8 cellular contexts compared by ENCODE assay signal in the genomic region with DNA sequence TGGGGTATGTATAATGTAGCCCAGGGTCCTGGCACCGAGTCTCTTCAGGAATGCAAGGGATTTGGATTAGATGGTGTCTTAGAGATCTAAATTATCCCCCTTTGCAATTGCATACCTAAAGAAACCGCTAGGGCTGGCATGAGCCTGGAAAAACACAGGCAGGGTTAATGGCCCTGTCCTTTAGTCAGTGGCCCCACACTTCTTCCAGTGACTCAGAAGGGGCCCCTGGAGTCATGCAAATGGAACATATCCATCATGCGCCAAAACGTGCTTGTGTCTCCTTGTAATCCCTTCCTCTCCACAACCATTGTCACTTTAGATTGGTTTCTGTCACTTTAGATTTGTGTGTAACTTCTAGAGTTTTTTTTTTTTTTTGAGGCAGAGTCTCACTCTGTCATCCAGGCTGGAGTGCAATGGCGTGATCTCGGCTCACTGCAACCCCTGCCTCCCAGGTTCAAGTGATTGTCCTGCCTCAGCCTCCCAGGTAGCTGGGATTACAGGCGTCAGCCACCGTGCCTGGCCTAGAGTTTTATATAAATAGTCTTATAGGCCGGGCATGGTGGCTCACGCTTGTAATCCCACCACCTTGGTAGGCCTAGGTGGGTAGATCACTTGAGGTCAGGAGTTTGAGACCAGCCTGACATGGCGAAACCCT. TPM values are rescaled to one million over a fixed set of nuclear protein-coding genes. Genes with fewer than 3 reads are reported as not detected.
DNase-seq lines count a peak whose midpoint lies in the region; ATAC-seq, FAIRE-seq and TF ChIP-seq lines count a peak whose summit lies in the region.

No MANE protein-coding gene starts in this region.

- peak; percentile 54 for DNase-seq in ACHN
- DNase-seq in NCI-H2227 treated with DMSO at 0.1 percent for 48 hours (lab: John Stamatoyannopoulos, UW) = peak; percentile 3
- DNase-seq in mesothelial cell of epicardium (ENCODE audit: low spot score in 2 of 2, unreplicated experiment in 2 of 2) = no peak
- DNase-seq in testis = no peak
- no peak for DNase-seq in hypothalamus (lab: John Stamatoyannopoulos, UW)
- DNase-seq in GM12892 (ENCODE audit: insufficient read length) = no peak

- no peaks in the 10 kb centered on the region for H3K27me3 ChIP-seq in testis

- ATAC-seq in GM19455 (IDR thresholded peaks at IDR 0.05; ENCODE audit: unreplicated experiment) = peak; percentile 17

- intact Hi-C loops in testis (cut with DNase I; ENCODE audit: low total_unique reads) = no loop called here

- H3K27me3 Mint-ChIP-seq in brain (peaks cover 22% of the 10 kb centered on the region), mesothelial cell of epicardium (ENCODE audit: low read depth) (no peaks in the 10 kb centered on the region)

- peaks cover 20% of the 10 kb centered on the region for H3K4me1 Mint-ChIP-seq in brain
- peaks cover 12% of the 10 kb centered on the region for H3K4me1 Mint-ChIP-seq in mesothelial cell of epicardium

- TF ChIP-seq CTCF in brain (conservative IDR thresholded peaks at IDR 0.05) (no peak), mesothelial cell of epicardium (IDR thresholded peaks at IDR 0.05; ENCODE audit: unreplicated experiment) (no peak), testis (IDR thresholded peaks at IDR 0.05) (no peak)

- no peaks in the 10 kb centered on the region for H3K9me3 ChIP-seq in testis

- TF ChIP-seq POLR2A in testis (IDR thresholded peaks at IDR 0.05) (no peak), GM12892 (IDR thresholded peaks at IDR 0.05; ENCODE audit: low read depth, low read length) (no peak)

- H3K27ac Mint-ChIP-seq in brain (peak overlapping the region in 4 of 5 experiments; percentile 13 to 95 (median 89)), mesothelial cell of epicardium (peak overlapping the region; percentile 99)

- no peaks in the 10 kb centered on the region for H3K36me3 Mint-ChIP-seq in brain
- no peaks in the 10 kb centered on the region for H3K36me3 Mint-ChIP-seq in mesothelial cell of epicardium

- H3K4me3 ChIP-seq in testis = peak overlapping the region; percentile 56 to 88

- H3K36me3 ChIP-seq in testis (ENCODE audit: low read depth, missing control alignments) = no peaks in the 10 kb centered on the region

- FAIRE-seq in GM12892 (lab: Jason Lieb, UNC) = no peak

- H3K27ac ChIP-seq in testis = peak overlapping the region; percentile 51 to 72

- H3K4me3 Mint-ChIP-seq in brain (peak overlapping the region; percentile 93 to 96 (median 95)), mesothelial cell of epicardium (peak overlapping the region; percentile 92)

- H3K9me3 Mint-ChIP-seq in brain (no peaks in the 10 kb centered on the region), mesothelial cell of epicardium (no peaks in the 10 kb centered on the region)

- H3K4me1 ChIP-seq in testis = no peaks in the 10 kb centered on the region

- WGBS in testis, 2 donors = 50 to 63% methylated on average over 11 of the region's 11 CpGs

- in situ Hi-C loops in ACHN (cut with HindIII; ENCODE audit: low pct_ligation_motif_present, low pct_unique_long_range_greater_than_20kb, low sequenced_read_pairs) = no loop called here

RNA-seq across cellular contexts. Expression of a gene that starts 8.7 kb away (rescaled TPM):
- 148 TPM for polyA plus RNA-seq in brain (ENCODE audit: insufficient read depth, low read depth, low replicate concordance)
- total RNA-seq in mesothelial cell of epicardium = 22.8 to 26.8 TPM (median 24.3 TPM) in 3 replicates
- 10 to 100 TPM; 27.7 to 32.9 TPM for total RNA-seq in testis
- 31.2 TPM for polyA plus RNA-seq in testis (ENCODE audit: insufficient read depth, low read depth, low replicate concordance)
- 49.0 TPM for polyA plus RNA-seq in GM12892 (2012; ENCODE audit: missing spikeins)

Comparison
In these comparisons a context has a peak if more than half of its experiments do, and no peak if none do; other contexts are left out.
1. DNase-seq: peak in ACHN (single experiment) and NCI-H2227 treated with DMSO at 0.1 percent for 48 hours (single experiment); none in mesothelial cell of epicardium (0 of 2), testis (single experiment), hypothalamus (0 of 51) and GM12892 (single experiment).